Comparison of ENCODE assay signal across 1 cellular context in genomic region chr18:70321616-70322015, GRCh38.
TF ChIP-seq lines count a peak whose summit lies in the region.

No MANE protein-coding gene starts in this region.

TF ChIP-seq in HepG2, 621 proteins besides CTCF, POLR2A, EP300 and RAD21 (continued from another document):
- no peak for TF ChIP-seq HMGXB4 (CRISPR knock-in tag; IDR thresholded peaks at IDR 0.05; ENCODE audit: borderline replicate concordance in 1 of 2, low read depth in 1 of 2)
